ENCODE assay signal across 8 cellular contexts in genomic region chr21:18041012-18041411, GRCh38.
A peak's percentile ranks its signal among the peaks of the same experiment; 100 is the strongest.
DNase-seq lines count a peak whose midpoint lies in the region; ATAC-seq and TF ChIP-seq lines count a peak whose summit lies in the region.

No MANE protein-coding gene starts in this region.

- no peak for DNase-seq in GM10248 (ENCODE audit: extremely low spot score)
- peak; percentile 47 for DNase-seq in HT-29 (ENCODE audit: low spot score)
- DNase-seq in PC-9, result no peak
- DNase-seq in right cardiac atrium, result no peak

- no peak overlapping the region for H3K4me2 ChIP-seq in PC-9

- intact Hi-C loops in PC-9 (cut with micrococcal nuclease; ENCODE audit: unreplicated experiment) (no loop called here), right cardiac atrium (cut with DNase I) (no loop called here)

- H3K9me2 ChIP-seq in PC-9 (ENCODE audit: insufficient read depth), result no peaks in the 10 kb centered on the region

- peak; percentile 47 to 52 for ATAC-seq in right cardiac atrium
- no peak for ATAC-seq in HG02588 (IDR thresholded peaks at IDR 0.05; ENCODE audit: unreplicated experiment)
- ATAC-seq in GM19452 (IDR thresholded peaks at IDR 0.05; ENCODE audit: unreplicated experiment), result no peak
- ATAC-seq in GM21526 (IDR thresholded peaks at IDR 0.05; ENCODE audit: low FRiP score, unreplicated experiment), result no peak
- ATAC-seq in GM18520 (IDR thresholded peaks at IDR 0.05; ENCODE audit: unreplicated experiment), result no peak

- H4K20me1 ChIP-seq in PC-9 (ENCODE audit: insufficient read depth), result no peaks in the 10 kb centered on the region

- H3F3A ChIP-seq in PC-9 (ENCODE audit: insufficient read depth, low read depth), result no peaks in the 10 kb centered on the region

- POLR2A ChIA-PET in GM10248 (lab: Yijun Ruan, JAX) (no interaction called here), PC-9 (lab: Charles Lee; ENCODE audit: unreplicated experiment) (no interaction called here)

- BruUV-seq in PC-9 (replicated peaks; lab: Mats Ljungman, UMichigan), result no TSS peak

- H3K27ac ChIP-seq in PC-9 (no peak overlapping the region), right cardiac atrium (ENCODE audit: low read length) (no peak overlapping the region)

- H3K27me3 ChIP-seq in PC-9 (ENCODE audit: insufficient read depth, low read depth) (no peaks in the 10 kb centered on the region), right cardiac atrium (ENCODE audit: control insufficient read depth, insufficient read depth) (no peaks in the 10 kb centered on the region)

- 15% methylated on average over 3 of the region's 3 CpGs for WGBS in right cardiac atrium

- H3K36me3 ChIP-seq in PC-9 (ENCODE audit: low read depth), result no peaks in the 10 kb centered on the region

- TF ChIP-seq CTCF in GM10248 (IDR thresholded peaks at IDR 0.05; ENCODE audit: control extremely low read depth, extremely low read depth, low read depth, missing control alignments) (peak; percentile 34), PC-9 (conservative IDR thresholded peaks at IDR 0.05) (peak; percentile 52; the same call in 1 of the 2 replicates)

- H3K4me1 ChIP-seq in PC-9 (replicated peaks; ENCODE audit: insufficient read depth), result no peaks in the 10 kb centered on the region
- no peaks in the 10 kb centered on the region for H3K4me1 ChIP-seq in right cardiac atrium (ENCODE audit: control insufficient read depth, insufficient read depth, low read length)

- no peak overlapping the region for H3K4me3 ChIP-seq in PC-9
- H3K4me3 ChIP-seq in right cardiac atrium (ENCODE audit: low read length), result no peak overlapping the region

- no peak overlapping the region for H2AFZ ChIP-seq in PC-9

- H3K9me3 ChIP-seq in PC-9 (ENCODE audit: insufficient read depth, low read depth) (no peaks in the 10 kb centered on the region), right cardiac atrium (ENCODE audit: control insufficient read depth, low read length) (no peaks in the 10 kb centered on the region)

- no peaks in the 10 kb centered on the region for H3K79me2 ChIP-seq in PC-9 (ENCODE audit: low read depth)

- CTCF ChIA-PET in GM10248 (lab: Yijun Ruan, JAX) (interaction anchor here (1.0 to 1.8 kb wide), 2 partner anchors 9 to 10 kb away, joined by 3 to 4 read pairs; no protein-coding TSS in a partner anchor), PC-9 (lab: Charles Lee) (interaction anchor here (0.6 kb wide), 1 partner anchor 226 kb away, joined by 3 read pairs; no protein-coding TSS in a partner anchor)

Comparison
In these comparisons a context has a peak if more than half of its experiments do, and no peak if none do; other contexts are left out.
1. ATAC-seq: peak in right cardiac atrium (2 of 2); none in HG02588 (single experiment), GM19452 (single experiment), GM21526 (single experiment) and GM18520 (single experiment).